Comparison of ENCODE assay signal across 17 cellular contexts in genomic region chr12:88496429-88497190, GRCh38.
DNase-seq lines count a peak whose midpoint lies in the region; ATAC-seq, FAIRE-seq and TF ChIP-seq lines count a peak whose summit lies in the region.
"Had no signal": no experiment of that assay in that cellular context is flagged by ENCODE, and none has a peak within 500 bp of the region (broad histone marks: within the 10 kb centered on the region; RNA-seq: fewer than 3 reads in every experiment).

No MANE protein-coding gene starts in this region.

- TF ChIP-seq CTCF in endothelial cell of umbilical vein (IDR thresholded peaks at IDR 0.05; ENCODE audit: extremely low read depth in 1 of 2, insufficient read depth in 1 of 2, low read depth in 1 of 2, low read length in 2 of 2): no peak

- CTCF ChIA-PET in endothelial cell of umbilical vein (lab: Charles Lee): no interaction called here

- BruUV-seq in endothelial cell of umbilical vein (replicated peaks; lab: Mats Ljungman, UMichigan): TSS peak; percentile 11

- dilution Hi-C loops in endothelial cell of umbilical vein (cut with MboI; ENCODE audit: extremely low pct_ligation_motif_present, low sequenced_read_pairs): no loop called here

- H3K4me3 ChIP-seq in endothelial cell of umbilical vein (replicated peaks in 1 of 3; ENCODE audit: insufficient read depth in 1 of 3, low read depth in 1 of 3, low read length in 3 of 3) (no peak overlapping the region), skeletal muscle satellite cell (ENCODE audit: low read length) (no peak overlapping the region)
- H3K4me3 ChIP-seq: PC-9, SJCRH30 had no signal

- H3K4me2 ChIP-seq in endothelial cell of umbilical vein (ENCODE audit: insufficient read depth, low read length) (no peak overlapping the region), skeletal muscle satellite cell (ENCODE audit: low read length) (peak overlapping the region; percentile 20)
- H3K4me2 ChIP-seq: PC-9 had no signal

- H3K36me3 ChIP-seq in endothelial cell of umbilical vein (ENCODE audit: control insufficient read depth in 2 of 2, extremely low read depth in 1 of 2, insufficient read depth in 2 of 2, low read length in 2 of 2): no peaks in the 10 kb centered on the region
- peaks cover 10% of the 10 kb centered on the region for H3K36me3 ChIP-seq in skeletal muscle satellite cell (ENCODE audit: insufficient read depth, low read length)
- H3K36me3 ChIP-seq: SJCRH30 had no signal

- peak; percentile 57 for FAIRE-seq in H54 (lab: Jason Lieb, UNC)
- no peak for FAIRE-seq in endothelial cell of umbilical vein (lab: Jason Lieb, UNC)

- POLR2A ChIA-PET in endothelial cell of umbilical vein (lab: Charles Lee): no interaction called here

- H3K79me2 ChIP-seq in endothelial cell of umbilical vein (ENCODE audit: control insufficient read depth, insufficient read depth, low read length): no peaks in the 10 kb centered on the region

- DNase-seq in H54 (ENCODE audit: insufficient read length, low spot score): no peak
- peak; percentile 89 for DNase-seq in SK-N-DZ (ENCODE audit: low spot score)
- no peak for DNase-seq in endothelial cell of umbilical vein (ENCODE audit: low read depth, low spot score)
- DNase-seq in kidney glomerular epithelial cell (lab: John Stamatoyannopoulos, UW): no peak
- no peak for DNase-seq in NCI-H187 (lab: John Stamatoyannopoulos, UW)
- DNase-seq: CD4-positive, alpha-beta memory T cell; DMS79; KBM-7; NCI-H1417 treated with DMSO at 0.1 percent for 48 hours; NCI-H2029; NCI-H2171 treated with DMSO at 0.1 percent for 48 hours; NCI-H510A; NCI-H82; PC-9; SJCRH30 had no signal

- H3K9ac ChIP-seq in endothelial cell of umbilical vein (replicated peaks; ENCODE audit: extremely low read depth, insufficient read depth, low read length): no peak overlapping the region
- no peak overlapping the region for H3K9ac ChIP-seq in skeletal muscle satellite cell (ENCODE audit: low read depth, low read length)

- H4K20me1 ChIP-seq in endothelial cell of umbilical vein (replicated peaks; ENCODE audit: control insufficient read depth, extremely low read depth, insufficient read depth, low read length): no peaks in the 10 kb centered on the region

- no peak for ATAC-seq in GM19463 (IDR thresholded peaks at IDR 0.05; ENCODE audit: unreplicated experiment)

- H3K27me3 ChIP-seq in endothelial cell of umbilical vein (ENCODE audit: control insufficient read depth in 2 of 2, insufficient read depth in 2 of 2, low read length in 2 of 2): no peaks in the 10 kb centered on the region
- no peaks in the 10 kb centered on the region for H3K27me3 ChIP-seq in skeletal muscle satellite cell (ENCODE audit: control insufficient read depth, insufficient read depth, low read length)
- H3K27me3 ChIP-seq: SJCRH30 had no signal

- TF ChIP-seq POLR2A in H54 (IDR thresholded peaks at IDR 0.05; ENCODE audit: low read depth, low read length) (no peak), endothelial cell of umbilical vein (IDR thresholded peaks at IDR 0.05; ENCODE audit: low read depth, low read length) (no peak)

- H3K9me1 ChIP-seq in endothelial cell of umbilical vein (replicated peaks; ENCODE audit: control insufficient read depth, extremely low read depth, insufficient read depth, low read length): no peaks in the 10 kb centered on the region

- H3K9me3 ChIP-seq in endothelial cell of umbilical vein (replicated peaks; ENCODE audit: control insufficient read depth, insufficient read depth, low read length) (no peaks in the 10 kb centered on the region), skeletal muscle satellite cell (replicated peaks; ENCODE audit: low read length) (no peaks in the 10 kb centered on the region)
- H3K9me3 ChIP-seq: SJCRH30 had no signal

- intact Hi-C loops in endothelial cell of umbilical vein (cut with micrococcal nuclease): no loop called here

- H3K27ac ChIP-seq in endothelial cell of umbilical vein (ENCODE audit: insufficient read depth, low read depth, low read length): no peak overlapping the region
- H3K27ac ChIP-seq: PC-9, SJCRH30 had no signal

- no peak overlapping the region for H2AFZ ChIP-seq in endothelial cell of umbilical vein (ENCODE audit: low read depth, low read length)
- H2AFZ ChIP-seq: PC-9 had no signal

- H3K4me1 ChIP-seq in endothelial cell of umbilical vein (ENCODE audit: control insufficient read depth, extremely low read depth, insufficient read depth, low read length): no peaks in the 10 kb centered on the region
- peaks cover 30% of the 10 kb centered on the region for H3K4me1 ChIP-seq in skeletal muscle satellite cell (ENCODE audit: control insufficient read depth, insufficient read depth, low read length)
- H3K4me1 ChIP-seq: SJCRH30 had no signal

TF ChIP-seq in endothelial cell of umbilical vein, 7 proteins besides CTCF, POLR2A, EP300 and RAD21:
- TF ChIP-seq FOS (IDR thresholded peaks at IDR 0.05; ENCODE audit: borderline replicate concordance, insufficient read depth, low read length) (no peak), GATA2 (IDR thresholded peaks at IDR 0.05; ENCODE audit: insufficient read depth, insufficient read length, low read depth, low read length) (no peak)
TF ChIP-seq in endothelial cell of umbilical vein: peak in this region for 0.
